18 cellular contexts compared by ENCODE assay signal in the genomic region with DNA sequence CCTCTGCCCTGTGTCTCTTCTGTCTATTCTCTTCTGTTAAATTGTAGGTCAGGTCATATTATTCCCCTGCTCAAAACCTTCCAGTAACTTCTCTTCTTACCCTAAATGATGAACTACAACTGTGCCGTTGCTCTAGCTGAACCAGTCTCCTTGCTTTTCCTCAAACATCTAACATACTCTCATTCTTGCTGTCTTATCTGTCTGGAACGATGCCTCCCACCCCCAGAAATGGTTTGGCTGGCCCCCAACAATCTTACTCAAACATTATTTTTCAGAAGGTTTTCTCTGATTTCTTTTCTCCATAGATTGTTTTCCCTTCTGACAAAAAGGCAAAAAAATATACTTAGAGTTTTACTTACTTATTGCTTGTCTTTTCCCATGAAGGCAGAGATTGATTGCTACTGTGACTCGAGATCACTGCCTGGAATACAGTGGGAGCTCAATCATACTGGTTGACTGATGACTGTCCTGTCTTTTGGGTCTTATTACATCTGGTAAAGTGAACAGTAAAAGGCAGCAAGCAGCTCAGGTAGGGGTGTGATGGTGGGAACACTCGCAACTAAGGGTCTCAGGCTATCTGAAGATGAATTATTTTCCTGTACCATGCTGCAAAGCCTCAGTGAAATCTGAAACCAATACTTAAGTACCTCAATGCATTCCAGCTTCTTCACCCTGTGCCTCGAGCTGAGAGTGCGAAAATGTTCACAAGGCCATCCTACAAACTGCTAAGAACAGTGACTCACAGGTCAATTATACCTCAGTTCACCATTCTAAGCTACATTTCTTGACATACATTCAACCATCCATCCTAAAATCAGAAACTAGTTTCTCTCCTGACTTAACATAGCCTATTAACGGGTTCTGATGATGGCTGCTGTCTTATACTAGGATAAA.
DNase-seq lines count a peak whose midpoint lies in the region; ATAC-seq and TF ChIP-seq lines count a peak whose summit lies in the region.
"Had no signal": no experiment of that assay in that cellular context is flagged by ENCODE, and none has a peak within 500 bp of the region (broad histone marks: within the 10 kb centered on the region; RNA-seq: fewer than 3 reads in every experiment).

No MANE protein-coding gene starts in this region.

- no peaks in the 10 kb centered on the region for H3K36me3 ChIP-seq in osteoblast (ENCODE audit: insufficient read depth, low read length)
- H3K36me3 ChIP-seq: ascending aorta, WERI-Rb-1 had no signal

- peak; percentile 45 for DNase-seq in AG10803 (ENCODE audit: low read depth)
- peak; percentile 43 for DNase-seq in fibroblast of peridontal ligament (ENCODE audit: extremely low read depth)
- peak; percentile 85 for DNase-seq in osteoblast (ENCODE audit: insufficient read length, low spot score, missing footprints)
- DNase-seq in NCI-H1417 treated with DMSO at 0.1 percent for 48 hours (lab: John Stamatoyannopoulos, UW) = no peak
- no peak for DNase-seq in posterior cingulate gyrus
- DNase-seq: ACHN, activated gamma-delta T cell, GF-D8, Karpas-422, NCI-H1694, NCI-H526, occipital lobe, WERI-Rb-1 had no signal

- intact Hi-C loops in posterior cingulate gyrus (cut with DNase I) = no loop called here

- H3K4me2 ChIP-seq in osteoblast (ENCODE audit: insufficient read depth, low read length) = peak overlapping the region; percentile 73
- H3K4me2 ChIP-seq: PC-9 had no signal

- no peak overlapping the region for H3K4me3 ChIP-seq in AG10803 (ENCODE audit: low read length)
- peak overlapping the region; percentile 12 for H3K4me3 ChIP-seq in osteoblast (ENCODE audit: insufficient read depth, low read length)
- H3K4me3 ChIP-seq: ascending aorta, PC-9 had no signal

- H3K27ac ChIP-seq in osteoblast (ENCODE audit: low read depth, low read length) = peak overlapping the region; percentile 80
- H3K27ac ChIP-seq: ascending aorta, PC-9, WERI-Rb-1 had no signal

- H3K79me2 ChIP-seq in osteoblast (ENCODE audit: insufficient read depth, low read length) = peaks cover 97% of the 10 kb centered on the region

- H3K4me1 ChIP-seq in osteoblast (ENCODE audit: insufficient read depth, low read length) = peaks cover 43% of the 10 kb centered on the region

- H2AFZ ChIP-seq in osteoblast (ENCODE audit: low read length) = no peak overlapping the region
- H2AFZ ChIP-seq: PC-9 had no signal

- peaks cover 27% of the 10 kb centered on the region for H4K20me1 ChIP-seq in osteoblast (ENCODE audit: insufficient read depth, low read length)

- TF ChIP-seq CTCF in AG10803 (conservative IDR thresholded peaks at IDR 0.05; ENCODE audit: low read length) = no peak
- TF ChIP-seq CTCF in osteoblast (IDR thresholded peaks at IDR 0.05; ENCODE audit: extremely low read depth, low read depth, low read length) = no peak

- no peaks in the 10 kb centered on the region for H3K9me3 ChIP-seq in osteoblast (ENCODE audit: low read depth, low read length)
- H3K9me3 ChIP-seq: ascending aorta had no signal

- peak; percentile 33 for ATAC-seq in SK-N-SH treated with all-trans-retinoic acid at 6 μM for 48 hours
- ATAC-seq in GM21723 (IDR thresholded peaks at IDR 0.05; ENCODE audit: unreplicated experiment) = no peak
- no peak for ATAC-seq in HG03025 (IDR thresholded peaks at IDR 0.05; ENCODE audit: low FRiP score, unreplicated experiment)

- H3K27me3 ChIP-seq in osteoblast (ENCODE audit: insufficient read depth, low read length) = no peaks in the 10 kb centered on the region
- H3K27me3 ChIP-seq: ascending aorta had no signal

TF ChIP-seq in SK-N-SH treated with all-trans-retinoic acid at 6 μM for 48 hours, 23 proteins besides CTCF, POLR2A, EP300 and RAD21:
- TF ChIP-seq ZFP3 (CRISPR knock-in tag; IDR thresholded peaks at IDR 0.05) (no peak), ISL1 (CRISPR knock-in tag; IDR thresholded peaks at IDR 0.05) (no peak), ZC3H10 (CRISPR knock-in tag; IDR thresholded peaks at IDR 0.05) (no peak), SNAI2 (CRISPR knock-in tag; IDR thresholded peaks at IDR 0.05) (no peak), TOX (CRISPR knock-in tag; IDR thresholded peaks at IDR 0.05; ENCODE audit: borderline replicate concordance) (no peak), ZFP30 (CRISPR knock-in tag; IDR thresholded peaks at IDR 0.05) (no peak), GLIS3 (CRISPR knock-in tag; IDR thresholded peaks at IDR 0.05) (no peak), ZNF565 (CRISPR knock-in tag; conservative IDR thresholded peaks at IDR 0.05; ENCODE audit: low read depth) (no peak), OSR1 (CRISPR knock-in tag; IDR thresholded peaks at IDR 0.05) (no peak), BACH2 (CRISPR knock-in tag; IDR thresholded peaks at IDR 0.05; ENCODE audit: borderline replicate concordance) (no peak), ARNTL (CRISPR knock-in tag; IDR thresholded peaks at IDR 0.05; ENCODE audit: borderline replicate concordance, low read depth) (no peak), CSDC2 (CRISPR knock-in tag; IDR thresholded peaks at IDR 0.05) (no peak), ZNF70 (CRISPR knock-in tag; IDR thresholded peaks at IDR 0.05) (no peak)
- TF ChIP-seq, protein P1, sequence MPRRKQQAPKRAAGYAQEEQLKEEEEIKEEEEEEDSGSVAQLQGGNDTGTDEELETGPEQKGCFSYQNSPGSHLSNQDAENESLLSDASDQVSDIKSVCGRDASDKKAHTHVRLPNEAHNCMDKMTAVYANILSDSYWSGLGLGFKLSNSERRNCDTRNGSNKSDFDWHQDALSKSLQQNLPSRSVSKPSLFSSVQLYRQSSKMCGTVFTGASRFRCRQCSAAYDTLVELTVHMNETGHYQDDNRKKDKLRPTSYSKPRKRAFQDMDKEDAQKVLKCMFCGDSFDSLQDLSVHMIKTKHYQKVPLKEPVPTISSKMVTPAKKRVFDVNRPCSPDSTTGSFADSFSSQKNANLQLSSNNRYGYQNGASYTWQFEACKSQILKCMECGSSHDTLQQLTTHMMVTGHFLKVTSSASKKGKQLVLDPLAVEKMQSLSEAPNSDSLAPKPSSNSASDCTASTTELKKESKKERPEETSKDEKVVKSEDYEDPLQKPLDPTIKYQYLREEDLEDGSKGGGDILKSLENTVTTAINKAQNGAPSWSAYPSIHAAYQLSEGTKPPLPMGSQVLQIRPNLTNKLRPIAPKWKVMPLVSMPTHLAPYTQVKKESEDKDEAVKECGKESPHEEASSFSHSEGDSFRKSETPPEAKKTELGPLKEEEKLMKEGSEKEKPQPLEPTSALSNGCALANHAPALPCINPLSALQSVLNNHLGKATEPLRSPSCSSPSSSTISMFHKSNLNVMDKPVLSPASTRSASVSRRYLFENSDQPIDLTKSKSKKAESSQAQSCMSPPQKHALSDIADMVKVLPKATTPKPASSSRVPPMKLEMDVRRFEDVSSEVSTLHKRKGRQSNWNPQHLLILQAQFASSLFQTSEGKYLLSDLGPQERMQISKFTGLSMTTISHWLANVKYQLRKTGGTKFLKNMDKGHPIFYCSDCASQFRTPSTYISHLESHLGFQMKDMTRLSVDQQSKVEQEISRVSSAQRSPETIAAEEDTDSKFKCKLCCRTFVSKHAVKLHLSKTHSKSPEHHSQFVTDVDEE (CRISPR knock-in tag; IDR thresholded peaks at IDR 0.05) = no peak
- TF ChIP-seq, protein P2, sequence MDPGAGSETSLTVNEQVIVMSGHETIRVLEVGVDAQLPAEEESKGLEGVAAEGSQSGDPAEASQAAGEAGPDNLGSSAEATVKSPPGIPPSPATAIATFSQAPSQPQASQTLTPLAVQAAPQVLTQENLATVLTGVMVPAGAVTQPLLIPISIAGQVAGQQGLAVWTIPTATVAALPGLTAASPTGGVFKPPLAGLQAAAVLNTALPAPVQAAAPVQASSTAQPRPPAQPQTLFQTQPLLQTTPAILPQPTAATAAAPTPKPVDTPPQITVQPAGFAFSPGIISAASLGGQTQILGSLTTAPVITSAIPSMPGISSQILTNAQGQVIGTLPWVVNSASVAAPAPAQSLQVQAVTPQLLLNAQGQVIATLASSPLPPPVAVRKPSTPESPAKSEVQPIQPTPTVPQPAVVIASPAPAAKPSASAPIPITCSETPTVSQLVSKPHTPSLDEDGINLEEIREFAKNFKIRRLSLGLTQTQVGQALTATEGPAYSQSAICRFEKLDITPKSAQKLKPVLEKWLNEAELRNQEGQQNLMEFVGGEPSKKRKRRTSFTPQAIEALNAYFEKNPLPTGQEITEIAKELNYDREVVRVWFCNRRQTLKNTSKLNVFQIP (CRISPR knock-in tag; IDR thresholded peaks at IDR 0.05; ENCODE audit: borderline replicate concordance, low read depth) = no peak

Comparison
In these comparisons a context has a peak if more than half of its experiments do, and no peak if none do; other contexts are left out.
1. DNase-seq: peak in AG10803 (single experiment), fibroblast of peridontal ligament (single experiment) and osteoblast (single experiment); none in NCI-H1417 treated with DMSO at 0.1 percent for 48 hours (single experiment) and posterior cingulate gyrus (0 of 10).